Comparison of ENCODE assay signal across 1 cellular context in genomic region chr1:150362721-150363425, GRCh38.
TF ChIP-seq lines count a peak whose summit lies in the region.

No MANE protein-coding gene starts in this region.

TF ChIP-seq in GM23338, 12 proteins besides CTCF, POLR2A, EP300 and RAD21 (continued from another document):
- TF ChIP-seq, protein P1, sequence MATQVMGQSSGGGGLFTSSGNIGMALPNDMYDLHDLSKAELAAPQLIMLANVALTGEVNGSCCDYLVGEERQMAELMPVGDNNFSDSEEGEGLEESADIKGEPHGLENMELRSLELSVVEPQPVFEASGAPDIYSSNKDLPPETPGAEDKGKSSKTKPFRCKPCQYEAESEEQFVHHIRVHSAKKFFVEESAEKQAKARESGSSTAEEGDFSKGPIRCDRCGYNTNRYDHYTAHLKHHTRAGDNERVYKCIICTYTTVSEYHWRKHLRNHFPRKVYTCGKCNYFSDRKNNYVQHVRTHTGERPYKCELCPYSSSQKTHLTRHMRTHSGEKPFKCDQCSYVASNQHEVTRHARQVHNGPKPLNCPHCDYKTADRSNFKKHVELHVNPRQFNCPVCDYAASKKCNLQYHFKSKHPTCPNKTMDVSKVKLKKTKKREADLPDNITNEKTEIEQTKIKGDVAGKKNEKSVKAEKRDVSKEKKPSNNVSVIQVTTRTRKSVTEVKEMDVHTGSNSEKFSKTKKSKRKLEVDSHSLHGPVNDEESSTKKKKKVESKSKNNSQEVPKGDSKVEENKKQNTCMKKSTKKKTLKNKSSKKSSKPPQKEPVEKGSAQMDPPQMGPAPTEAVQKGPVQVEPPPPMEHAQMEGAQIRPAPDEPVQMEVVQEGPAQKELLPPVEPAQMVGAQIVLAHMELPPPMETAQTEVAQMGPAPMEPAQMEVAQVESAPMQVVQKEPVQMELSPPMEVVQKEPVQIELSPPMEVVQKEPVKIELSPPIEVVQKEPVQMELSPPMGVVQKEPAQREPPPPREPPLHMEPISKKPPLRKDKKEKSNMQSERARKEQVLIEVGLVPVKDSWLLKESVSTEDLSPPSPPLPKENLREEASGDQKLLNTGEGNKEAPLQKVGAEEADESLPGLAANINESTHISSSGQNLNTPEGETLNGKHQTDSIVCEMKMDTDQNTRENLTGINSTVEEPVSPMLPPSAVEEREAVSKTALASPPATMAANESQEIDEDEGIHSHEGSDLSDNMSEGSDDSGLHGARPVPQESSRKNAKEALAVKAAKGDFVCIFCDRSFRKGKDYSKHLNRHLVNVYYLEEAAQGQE (IDR thresholded peaks at IDR 0.05; ENCODE audit: unreplicated experiment): no peak
- no peak for TF ChIP-seq ZNF114 (CRISPR knock-in tag; IDR thresholded peaks at IDR 0.05)
- TF ChIP-seq, protein P2, sequence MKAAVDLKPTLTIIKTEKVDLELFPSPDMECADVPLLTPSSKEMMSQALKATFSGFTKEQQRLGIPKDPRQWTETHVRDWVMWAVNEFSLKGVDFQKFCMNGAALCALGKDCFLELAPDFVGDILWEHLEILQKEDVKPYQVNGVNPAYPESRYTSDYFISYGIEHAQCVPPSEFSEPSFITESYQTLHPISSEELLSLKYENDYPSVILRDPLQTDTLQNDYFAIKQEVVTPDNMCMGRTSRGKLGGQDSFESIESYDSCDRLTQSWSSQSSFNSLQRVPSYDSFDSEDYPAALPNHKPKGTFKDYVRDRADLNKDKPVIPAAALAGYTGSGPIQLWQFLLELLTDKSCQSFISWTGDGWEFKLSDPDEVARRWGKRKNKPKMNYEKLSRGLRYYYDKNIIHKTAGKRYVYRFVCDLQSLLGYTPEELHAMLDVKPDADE (IDR thresholded peaks at IDR 0.05): no peak
- TF ChIP-seq EZH2 (IDR thresholded peaks at IDR 0.05; ENCODE audit: low read depth, unreplicated experiment): no peak
- no peak for TF ChIP-seq ZNF331 (CRISPR knock-in tag; IDR thresholded peaks at IDR 0.05; ENCODE audit: low read depth)
- TF ChIP-seq CREB1 (CRISPR knock-in tag; IDR thresholded peaks at IDR 0.05; ENCODE audit: low read depth): no peak
- TF ChIP-seq STAT1 (IDR thresholded peaks at IDR 0.05; ENCODE audit: unreplicated experiment): no peak
